Comparison of ENCODE assay signal across 8 cellular contexts in genomic region chr10:79127151-79127961, GRCh38. TPM values are rescaled to one million over a fixed set of nuclear protein-coding genes. Genes with fewer than 3 reads are reported as not detected.
DNase-seq lines count a peak whose midpoint lies in the region; ATAC-seq, FAIRE-seq and TF ChIP-seq lines count a peak whose summit lies in the region.

No MANE protein-coding gene starts in this region.

- H3K27ac Mint-ChIP-seq in astrocyte (ENCODE audit: unreplicated experiment) = peak overlapping the region; percentile 18
- peak overlapping the region in 1 of 10 donors; percentile 50 for H3K27ac Mint-ChIP-seq in naive thymus-derived CD8-positive, alpha-beta T cell
- no peak overlapping the region for H3K27ac Mint-ChIP-seq in activated T-helper 1 cell treated with anti-CD3 and anti-CD28 coated beads, Interleukin-12 subunit alpha, Interleukin-12 subunit beta, Interleukin-2, Interleukin-4 antibody, amounts not matched to agents 30 ng/mL and 10 ng/mL and 1 ng/mL, durations not matched to agents 14 hours and 24 hours and 36 hours

- in situ Hi-C loops in HepG2 (cut with HindIII; ENCODE audit: extremely low pct_ligation_motif_present, low pct_unique_long_range_greater_than_20kb) = no loop called here

- H3K27me3 Mint-ChIP-seq in astrocyte (ENCODE audit: low read depth, unreplicated experiment) = no peaks in the 10 kb centered on the region
- no peaks in the 10 kb centered on the region for H3K27me3 Mint-ChIP-seq in naive thymus-derived CD8-positive, alpha-beta T cell
- H3K27me3 Mint-ChIP-seq in activated T-helper 1 cell treated with anti-CD3 and anti-CD28 coated beads, Interleukin-12 subunit alpha, Interleukin-12 subunit beta, Interleukin-2, Interleukin-4 antibody, amounts not matched to agents 30 ng/mL and 10 ng/mL and 1 ng/mL, durations not matched to agents 14 hours and 24 hours and 36 hours (ENCODE audit: insufficient read depth) = no peaks in the 10 kb centered on the region

- H3K27me3 ChIP-seq in ACC112 (ENCODE audit: insufficient read depth, low read length) (no peaks in the 10 kb centered on the region), astrocyte (ENCODE audit: insufficient read depth, low read length) (no peaks in the 10 kb centered on the region), HepG2 (ENCODE audit: control insufficient read depth in 1 of 2, insufficient read depth in 2 of 2, low read length in 2 of 2) (no peaks in the 10 kb centered on the region), dorsolateral prefrontal cortex (no peaks in the 10 kb centered on the region)

- FAIRE-seq in astrocyte (lab: Jason Lieb, UNC) (no peak), HepG2 (lab: Jason Lieb, UNC) (peak; percentile 82)

- H3K4me3 Mint-ChIP-seq in astrocyte (ENCODE audit: unreplicated experiment) = no peak overlapping the region
- no peak overlapping the region for H3K4me3 Mint-ChIP-seq in naive thymus-derived CD8-positive, alpha-beta T cell
- no peak overlapping the region for H3K4me3 Mint-ChIP-seq in activated T-helper 1 cell treated with anti-CD3 and anti-CD28 coated beads, Interleukin-12 subunit alpha, Interleukin-12 subunit beta, Interleukin-2, Interleukin-4 antibody, amounts not matched to agents 30 ng/mL and 10 ng/mL and 1 ng/mL, durations not matched to agents 14 hours and 24 hours and 36 hours

- peak overlapping the region; percentile 9 for H3K9ac ChIP-seq in astrocyte (ENCODE audit: low read length)
- H3K9ac ChIP-seq in HepG2 (ENCODE audit: insufficient read depth, low read depth, low read length) = no peak overlapping the region

- TF ChIP-seq POLR2A in HepG2 (IDR thresholded peaks at IDR 0.05; ENCODE audit: insufficient read depth in 1 of 2, low read depth in 2 of 2, low read length in 2 of 2) = no peak

- peaks cover 15% of the 10 kb centered on the region for H3K36me3 Mint-ChIP-seq in astrocyte (ENCODE audit: low read depth, unreplicated experiment)
- H3K36me3 Mint-ChIP-seq in naive thymus-derived CD8-positive, alpha-beta T cell = peaks cover 0 to 2% (median 2%) of the 10 kb centered on the region in 3 donors
- H3K36me3 Mint-ChIP-seq in activated T-helper 1 cell treated with anti-CD3 and anti-CD28 coated beads, Interleukin-12 subunit alpha, Interleukin-12 subunit beta, Interleukin-2, Interleukin-4 antibody, amounts not matched to agents 30 ng/mL and 10 ng/mL and 1 ng/mL, durations not matched to agents 14 hours and 24 hours and 36 hours (ENCODE audit: low read depth) = no peaks in the 10 kb centered on the region

- H3K9me3 ChIP-seq in astrocyte (ENCODE audit: insufficient read depth, low read depth, low read length) (no peaks in the 10 kb centered on the region), HepG2 (ENCODE audit: low read length) (no peaks in the 10 kb centered on the region)

- no peaks in the 10 kb centered on the region for H3K9me3 Mint-ChIP-seq in astrocyte (ENCODE audit: unreplicated experiment)
- H3K9me3 Mint-ChIP-seq in naive thymus-derived CD8-positive, alpha-beta T cell = no peaks in the 10 kb centered on the region
- H3K9me3 Mint-ChIP-seq in activated T-helper 1 cell treated with anti-CD3 and anti-CD28 coated beads, Interleukin-12 subunit alpha, Interleukin-12 subunit beta, Interleukin-2, Interleukin-4 antibody, amounts not matched to agents 30 ng/mL and 10 ng/mL and 1 ng/mL, durations not matched to agents 14 hours and 24 hours and 36 hours = no peaks in the 10 kb centered on the region

- H3K4me2 ChIP-seq in astrocyte (ENCODE audit: low read length) (peak overlapping the region; percentile 48), HepG2 (ENCODE audit: low read depth, low read length) (peak overlapping the region; percentile 24; the same call in 1 of the 2 replicates)

- H4K20me1 ChIP-seq in astrocyte (ENCODE audit: insufficient read depth, low read length) = peaks cover 97% of the 10 kb centered on the region
- H4K20me1 ChIP-seq in HepG2 (ENCODE audit: insufficient read depth, low read length) = peaks cover 64% of the 10 kb centered on the region

- 10% methylated on average over 8 of the region's 16 CpGs for WGBS in HepG2 (ENCODE audit: low lambda C conversion rate)

- ATAC-seq in HepG2 (peak; percentile 95), GM19397 (IDR thresholded peaks at IDR 0.05; ENCODE audit: unreplicated experiment) (no peak)
- no peak for ATAC-seq in naive thymus-derived CD8-positive, alpha-beta T cell

- POLR2A ChIA-PET in HepG2 (lab: Yijun Ruan, JAX) = interaction anchor here (0.7 to 1.0 kb wide), 3 partner anchors 30 to 1281 kb away, joined by 3 read pairs; partner anchors contain the start of gene PRXL2A
- POLR2A ChIA-PET in naive thymus-derived CD8-positive, alpha-beta T cell (lab: Charles Lee) = no interaction called here

- TF ChIP-seq RAD21 in HepG2 (CRISPR knock-in tag; IDR thresholded peaks at IDR 0.05) = peak; percentile 72

- TF ChIP-seq CTCF in astrocyte (IDR thresholded peaks at IDR 0.05; ENCODE audit: insufficient read depth, low read depth, low read length) = no peak
- peak; percentile 63 for TF ChIP-seq CTCF in HepG2 (CRISPR knock-in tag; IDR thresholded peaks at IDR 0.05)
- TF ChIP-seq CTCF in dorsolateral prefrontal cortex (IDR thresholded peaks at IDR 0.05 in 54 of 56, conservative IDR thresholded peaks at IDR 0.05 in 2 of 56; ENCODE audit: low read depth in 1 of 56, partially characterized antibody in 56 of 56) = no peak

- H3K4me3 ChIP-seq in ACC112 (ENCODE audit: low read depth, low read length) (no peak overlapping the region), astrocyte (ENCODE audit: insufficient read depth, low read depth, low read length) (no peak overlapping the region), HepG2 (replicated peaks in 1 of 3; ENCODE audit: insufficient read depth in 1 of 3, low read depth in 2 of 3, low read length in 3 of 3) (no peak overlapping the region), dorsolateral prefrontal cortex (no peak overlapping the region)

- H3K27ac ChIP-seq in ACC112 (ENCODE audit: low read depth, low read length) = peak overlapping the region; percentile 59
- peak overlapping the region; percentile 31 for H3K27ac ChIP-seq in astrocyte (ENCODE audit: low read depth, low read length)
- peak overlapping the region; percentile 51 for H3K27ac ChIP-seq in HepG2 (ENCODE audit: extremely low read length, insufficient read depth, low read length)
- H3K27ac ChIP-seq in dorsolateral prefrontal cortex = no peak overlapping the region

- H3K4me1 Mint-ChIP-seq in astrocyte (ENCODE audit: low read depth, unreplicated experiment) = peaks cover 54% of the 10 kb centered on the region
- H3K4me1 Mint-ChIP-seq in naive thymus-derived CD8-positive, alpha-beta T cell = peaks cover 26 to 49% (median 35%) of the 10 kb centered on the region in 4 donors
- H3K4me1 Mint-ChIP-seq in activated T-helper 1 cell treated with anti-CD3 and anti-CD28 coated beads, Interleukin-12 subunit alpha, Interleukin-12 subunit beta, Interleukin-2, Interleukin-4 antibody, amounts not matched to agents 30 ng/mL and 10 ng/mL and 1 ng/mL, durations not matched to agents 14 hours and 24 hours and 36 hours (ENCODE audit: low read depth) = no peaks in the 10 kb centered on the region

- BruUV-seq in HepG2 (replicated peaks; lab: Mats Ljungman, UMichigan) = no TSS peak

- intact Hi-C loops in HepG2 (cut with micrococcal nuclease; ENCODE audit: unreplicated experiment) = loop anchor here (2.0 to 5.0 kb wide), 4 partner anchors 35 to 67 kb away; no protein-coding TSS in a partner anchor
- intact Hi-C loops in activated T-helper 1 cell treated with anti-CD3 and anti-CD28 coated beads, Interleukin-12 subunit alpha, Interleukin-12 subunit beta, Interleukin-2, Interleukin-4 antibody, amounts not matched to agents 30 ng/mL and 10 ng/mL and 1 ng/mL, durations not matched to agents 14 hours and 24 hours and 36 hours (cut with micrococcal nuclease) = no loop called here
- intact Hi-C loops in dorsolateral prefrontal cortex (cut with DNase I) = no loop called here

- no peak overlapping the region for H2AFZ ChIP-seq in ACC112 (ENCODE audit: low read length, unreplicated experiment)
- no peak overlapping the region for H2AFZ ChIP-seq in astrocyte (ENCODE audit: low read depth, low read length)
- H2AFZ ChIP-seq in HepG2 (ENCODE audit: low read length) = no peak overlapping the region

- H3K79me2 ChIP-seq in ACC112 (ENCODE audit: control insufficient read depth, insufficient read depth, low read length, unreplicated experiment) (peaks cover 9% of the 10 kb centered on the region), astrocyte (ENCODE audit: insufficient read depth, low read length) (peaks cover 94% of the 10 kb centered on the region), HepG2 (ENCODE audit: insufficient read depth, low read length) (peaks cover 25% of the 10 kb centered on the region)

- CTCF ChIA-PET in HepG2 (lab: Yijun Ruan, JAX; ENCODE audit: low intra/inter-chr PET ratio, low total read pairs) = no interaction called here

- peaks cover 47% of the 10 kb centered on the region for H3K4me1 ChIP-seq in ACC112 (ENCODE audit: control insufficient read depth, insufficient read depth, low read length, unreplicated experiment)
- peaks cover 68% of the 10 kb centered on the region for H3K4me1 ChIP-seq in astrocyte (ENCODE audit: insufficient read depth, low read length)
- peaks cover 73% of the 10 kb centered on the region for H3K4me1 ChIP-seq in HepG2 (ENCODE audit: insufficient read depth, low read length)

- H3K36me3 ChIP-seq in ACC112 (ENCODE audit: insufficient read depth, low read length) (0 out of 2 replicates have a peak, but pooled peaks cover 4% of the 10 kb centered on the region), astrocyte (ENCODE audit: insufficient read depth, low read length) (peaks cover 18% of the 10 kb centered on the region), HepG2 (replicated peaks in 1 of 2; ENCODE audit: control insufficient read depth in 1 of 2, insufficient read depth in 2 of 2, low read length in 2 of 2) (peaks cover 37 to 69% of the 10 kb centered on the region in 2 experiments)

- DNase-seq in HuH-7.5 (ENCODE audit: low spot score) = peak; percentile 95
- peak; percentile 77 for DNase-seq in astrocyte (ENCODE audit: low read depth)
- peak; percentile 92 for DNase-seq in HepG2 (ENCODE audit: low spot score)
- no peak for DNase-seq in naive thymus-derived CD8-positive, alpha-beta T cell
- DNase-seq in activated T-helper 1 cell treated with anti-CD3 and anti-CD28 coated beads, Interleukin-12 subunit alpha, Interleukin-12 subunit beta, Interleukin-2, Interleukin-4 antibody, amounts not matched to agents 30 ng/mL and 10 ng/mL and 1 ng/mL, durations not matched to agents 14 hours and 24 hours and 36 hours (ENCODE audit: low spot score) = no peak
- no peak for DNase-seq in dorsolateral prefrontal cortex

- TF ChIP-seq EP300 in HepG2 (IDR thresholded peaks at IDR 0.05; ENCODE audit: low read depth in 2 of 2, low read length in 2 of 2) = peak in 1 of 2 experiments; percentile 71; a peak in 2 of 4 replicates
- TF ChIP-seq EP300 in HepG2 (CRISPR knock-in tag; IDR thresholded peaks at IDR 0.05; ENCODE audit: borderline replicate concordance) = no peak

RNA-seq across cellular contexts. Expression of gene ZMIZ1, which starts 58.6 kb away (rescaled TPM):
- 45.5 and 49.7 TPM in 2 replicates for total RNA-seq in astrocyte
- total RNA-seq in HepG2 (2016; rRNA removed; fragmentation: Illumina TruSeq; extraction: Trizol) = 5.3 and 11.0 TPM in 2 replicates
- total RNA-seq in HepG2 (2016; cell fraction: cytosol; rRNA removed; fragmentation: Illumina TruSeq; extraction: Trizol; ENCODE audit: low read depth) = 2.3 and 2.6 TPM in 2 replicates
- total RNA-seq in HepG2 (2016; cell fraction: insoluble cytoplasmic fraction; rRNA removed; fragmentation: Illumina TruSeq; extraction: Trizol) = 5.2 and 10.5 TPM in 2 replicates
- total RNA-seq in HepG2 (2016; cell fraction: membrane; rRNA removed; fragmentation: Illumina TruSeq; extraction: Trizol) = 7.0 and 7.7 TPM in 2 replicates
- total RNA-seq in HepG2 (2016; cell fraction: nucleus; rRNA removed; fragmentation: Illumina TruSeq; extraction: Trizol) = 9.9 and 13.1 TPM in 2 replicates
- 8.8 and 10.2 TPM in 2 replicates for polyA plus RNA-seq in HepG2 (2011; rRNA removed)
- polyA plus RNA-seq in HepG2 (2011; cell fraction: cytosol; rRNA removed) = 7.4 TPM in 2 replicates
- 42.1 and 46.0 TPM in 2 replicates for polyA plus RNA-seq in HepG2 (2011; cell fraction: nucleus; rRNA removed)
- 22.4 and 32.5 TPM in 2 replicates for polyA plus RNA-seq in HepG2 (2012)
- 0.69 and 1.1 TPM in 2 replicates for polyA plus RNA-seq in HepG2 (2016; cell fraction: cytosol; fragmentation: Illumina TruSeq; extraction: Trizol; ENCODE audit: low read depth)
- polyA plus RNA-seq in HepG2 (2016; cell fraction: insoluble cytoplasmic fraction; fragmentation: Illumina TruSeq; extraction: Trizol; ENCODE audit: low read depth) = 16.0 and 20.6 TPM in 2 replicates
- polyA plus RNA-seq in HepG2 (2016; cell fraction: membrane; fragmentation: Illumina TruSeq; extraction: Trizol; ENCODE audit: low read depth) = 2.4 and 3.8 TPM in 2 replicates
- polyA plus RNA-seq in HepG2 (2016; cell fraction: nucleus; fragmentation: Illumina TruSeq; extraction: Trizol; ENCODE audit: insufficient read depth, low read depth) = 25.8 and 26.9 TPM in 2 replicates
- polyA minus RNA-seq in HepG2 (2011; rRNA and poly(A)+ RNA removed; ENCODE audit: low replicate concordance) = 7.8 and 28.6 TPM in 2 replicates
- 19.5 and 20.1 TPM in 2 replicates for polyA minus RNA-seq in HepG2 (2011; cell fraction: cytosol; rRNA and poly(A)+ RNA removed)
- polyA minus RNA-seq in HepG2 (2011; cell fraction: nucleus; rRNA and poly(A)+ RNA removed) = 27.4 and 29.2 TPM in 2 replicates
- 10 to 100 TPM; 11.2 to 11.6 TPM for total RNA-seq in naive thymus-derived CD8-positive, alpha-beta T cell
- 1 to 10 TPM; 1.4 to 2.7 (median 2.6) TPM for polyA plus RNA-seq in naive thymus-derived CD8-positive, alpha-beta T cell
- total RNA-seq in activated T-helper 1 cell treated with anti-CD3 and anti-CD28 coated beads, Interleukin-12 subunit alpha, Interleukin-12 subunit beta, Interleukin-2, Interleukin-4 antibody, amounts not matched to agents 30 ng/mL and 10 ng/mL and 1 ng/mL, durations not matched to agents 14 hours and 24 hours and 36 hours = 67.6 and 67.8 TPM in 2 replicates
- 100 to 1,000 TPM in 47 of 120 experiments, 10 to 100 TPM in 73; 67.5 to 153 (median 96.5) TPM for total RNA-seq in dorsolateral prefrontal cortex

Comparison
In these comparisons a context has a peak if more than half of its experiments do, and no peak if none do; other contexts are left out.
1. H3K27ac ChIP-seq: peak in ACC112 (single experiment), astrocyte (single experiment) and HepG2 (single experiment); none in dorsolateral prefrontal cortex (0 of 59).
2. DNase-seq: peak in HuH-7.5 (single experiment), astrocyte (single experiment) and HepG2 (single experiment); none in naive thymus-derived CD8-positive, alpha-beta T cell (0 of 10), activated T-helper 1 cell treated with anti-CD3 and anti-CD28 coated beads, Interleukin-12 subunit alpha, Interleukin-12 subunit beta, Interleukin-2, Interleukin-4 antibody, amounts not matched to agents 30 ng/mL and 10 ng/mL and 1 ng/mL, durations not matched to agents 14 hours and 24 hours and 36 hours (single experiment) and dorsolateral prefrontal cortex (0 of 10).